In genomic region chr1:236945002-236945401, GRCh38 we compare ENCODE assay signal across 23 cellular contexts. TPM values are rescaled to one million over a fixed set of nuclear protein-coding genes. Genes with fewer than 3 reads are reported as not detected.
DNase-seq lines count a peak whose midpoint lies in the region; ATAC-seq, FAIRE-seq and TF ChIP-seq lines count a peak whose summit lies in the region.
"Had no signal": no experiment of that assay in that cellular context is flagged by ENCODE, and none has a peak within 500 bp of the region (broad histone marks: within the 10 kb centered on the region; RNA-seq: fewer than 3 reads in every experiment).

No MANE protein-coding gene starts in this region.

- no peak overlapping the region for H3K4ac ChIP-seq in H1 (replicated peaks; ENCODE audit: insufficient read length, low read depth, low read length)
- H3K4ac ChIP-seq in trophoblast cell (ENCODE audit: low read depth, low read length) = no peak overlapping the region

- peaks cover 0 to 8% (median 0%) of the 10 kb centered on the region in 5 donors for H3K9me3 Mint-ChIP-seq in CD8-positive, alpha-beta memory T cell
- H3K9me3 Mint-ChIP-seq: CD4-positive, alpha-beta T cell had no signal

- H4K5ac ChIP-seq in H1 (ENCODE audit: insufficient read length, low read depth, low read length) = no peak overlapping the region

- no peak overlapping the region for H2AK5ac ChIP-seq in H1 (ENCODE audit: low read depth, low read length)
- no peak overlapping the region for H2AK5ac ChIP-seq in trophoblast cell (ENCODE audit: low read length)

- H4K20me1 ChIP-seq in HCT116 (ENCODE audit: insufficient read depth) = no peaks in the 10 kb centered on the region
- no peaks in the 10 kb centered on the region for H4K20me1 ChIP-seq in H1 (replicated peaks in 1 of 2; ENCODE audit: control insufficient read depth in 1 of 2, insufficient read depth in 2 of 2, low read length in 2 of 2)

- H3K4me1 ChIP-seq in HCT116 (ENCODE audit: control insufficient read depth in 1 of 2, insufficient read depth in 2 of 2, low read length in 2 of 2) (no peaks in the 10 kb centered on the region), H1 (replicated peaks in 1 of 4; ENCODE audit: control insufficient read depth in 3 of 4, insufficient read depth in 4 of 4, low read length in 3 of 4) (no peaks in the 10 kb centered on the region; a peak in 1 of 7 replicates), trophoblast cell (ENCODE audit: control insufficient read depth in 1 of 2, insufficient read depth in 2 of 2, low read length in 2 of 2) (no peaks in the 10 kb centered on the region)
- H3K4me1 ChIP-seq in CD8-positive, alpha-beta memory T cell (ENCODE audit: insufficient read depth, low read length) = no peaks in the 10 kb centered on the region
- H3K4me1 ChIP-seq: HAP-1 had no signal

- H3K9me3 ChIP-seq in HCT116 (ENCODE audit: control insufficient read depth in 1 of 2, insufficient read depth in 1 of 2, low read depth in 1 of 2, low read length in 2 of 2) (no peaks in the 10 kb centered on the region), H1 (ENCODE audit: insufficient read depth in 2 of 2, low read depth in 1 of 2, low read length in 1 of 2) (no peaks in the 10 kb centered on the region), trophoblast cell (ENCODE audit: insufficient read depth, low read depth, low read length) (peaks cover 3% of the 10 kb centered on the region)
- H3K9me3 ChIP-seq in CD8-positive, alpha-beta memory T cell (ENCODE audit: low read length) = no peaks in the 10 kb centered on the region
- H3K9me3 ChIP-seq: HAP-1 had no signal

- RAD21 ChIA-PET in HCT116 (lab: Charles Lee; ENCODE audit: low non-redundant PET in 1 of 2, low total read pairs in 2 of 2, uncharacterized antibody in 2 of 2, unreplicated experiment in 2 of 2) = no interaction called here

- H3K56ac ChIP-seq in H1 (replicated peaks; ENCODE audit: insufficient read length, low read depth, low read length) = no peak overlapping the region

- TF ChIP-seq RAD21 in HCT116 (IDR thresholded peaks at IDR 0.05; ENCODE audit: low read depth) (no peak), H1 (IDR thresholded peaks at IDR 0.05 in 1 of 2, conservative IDR thresholded peaks at IDR 0.05 in 1 of 2; ENCODE audit: low read depth in 2 of 2, low read length in 2 of 2) (no peak)

- CTCF ChIA-PET in HCT116 (lab: Charles Lee) (no interaction called here), H1 (lab: Charles Lee; ENCODE audit: partially characterized antibody) (no interaction called here)
- CTCF ChIA-PET in CD8-positive, alpha-beta memory T cell (lab: Charles Lee) = no interaction called here

- H3K27ac Mint-ChIP-seq in CD8-positive, alpha-beta memory T cell = no peak overlapping the region
- H3K27ac Mint-ChIP-seq: CD4-positive, alpha-beta T cell; HFFc6 had no signal

- H2BK12ac ChIP-seq in H1 (ENCODE audit: low read depth, low read length) (no peak overlapping the region), trophoblast cell (ENCODE audit: low read length) (no peak overlapping the region)

- H4K91ac ChIP-seq in H1 (replicated peaks; ENCODE audit: insufficient read length, low read length) = no peak overlapping the region
- H4K91ac ChIP-seq in trophoblast cell (ENCODE audit: low read depth, low read length) = no peak overlapping the region

- H3K27ac ChIP-seq in HCT116 (ENCODE audit: low read depth, low read length) = no peak overlapping the region
- H3K27ac ChIP-seq in H1 (ENCODE audit: low read depth, low read length) = no peak overlapping the region
- H3K27ac ChIP-seq in CD8-positive, alpha-beta memory T cell (ENCODE audit: low read depth, low read length) = no peak overlapping the region
- H3K27ac ChIP-seq in trophoblast cell (ENCODE audit: low read depth, low read length) = no peak overlapping the region
- H3K27ac ChIP-seq: C4-2B had no signal

- H3K4me3 Mint-ChIP-seq in CD8-positive, alpha-beta memory T cell = no peak overlapping the region
- H3K4me3 Mint-ChIP-seq: CD4-positive, alpha-beta T cell; HFFc6 had no signal

- TF ChIP-seq EP300 in H1 (IDR thresholded peaks at IDR 0.05; ENCODE audit: borderline replicate concordance in 1 of 2, low read depth in 2 of 2, low read length in 2 of 2) = no peak

- H3K27me3 Mint-ChIP-seq in CD8-positive, alpha-beta memory T cell = peaks cover 6 to 15% of the 10 kb centered on the region in 2 donors

- H3K79me2 ChIP-seq in HCT116 (ENCODE audit: insufficient read depth, low read length) (no peaks in the 10 kb centered on the region), H1 (ENCODE audit: control insufficient read depth in 1 of 2, insufficient read depth in 2 of 2, low read length in 2 of 2) (no peaks in the 10 kb centered on the region), trophoblast cell (ENCODE audit: control insufficient read depth, insufficient read depth, low read length, poor library complexity) (no peaks in the 10 kb centered on the region)

- no peak overlapping the region for H2BK15ac ChIP-seq in H1 (ENCODE audit: low read length)

- H4K8ac ChIP-seq in H1 (ENCODE audit: extremely low read depth, insufficient read depth, low read length) (no peak overlapping the region), trophoblast cell (ENCODE audit: low read depth, low read length) (no peak overlapping the region)

- H3K9ac ChIP-seq in HCT116 (ENCODE audit: low read length) = no peak overlapping the region
- H3K9ac ChIP-seq in H1 (replicated peaks in 1 of 4; ENCODE audit: extremely low read depth in 1 of 4, low read depth in 3 of 4, low read length in 3 of 4) = no peak overlapping the region
- no peak overlapping the region for H3K9ac ChIP-seq in trophoblast cell (ENCODE audit: low read length)

- no peaks in the 10 kb centered on the region for H3K27me3 ChIP-seq in HCT116 (ENCODE audit: insufficient read depth, low read length)
- H3K27me3 ChIP-seq in H1 (replicated peaks in 1 of 4; ENCODE audit: control insufficient read depth in 3 of 4, extremely low read depth in 1 of 4, insufficient read depth in 3 of 4, low read length in 3 of 4) = no peaks in the 10 kb centered on the region
- no peaks in the 10 kb centered on the region for H3K27me3 ChIP-seq in CD8-positive, alpha-beta memory T cell (ENCODE audit: insufficient read depth, low read length, poor library complexity, severe bottlenecking)
- no peaks in the 10 kb centered on the region for H3K27me3 ChIP-seq in trophoblast cell (ENCODE audit: insufficient read depth, low read length)

- no TSS peak for BruUV-seq in HCT116 (replicated peaks; lab: Mats Ljungman, UMichigan)

- WGBS in H1 (ENCODE audit: extremely low coverage in 1 of 2, insufficient coverage in 1 of 2, insufficient read length in 1 of 2, insufficient replicate concordance in 2 of 2, low coverage in 1 of 2, low lambda C conversion rate in 2 of 2, missing lambda C conversion rate in 1 of 2), 2 experiments = 73% methylated on average over 3 of the region's 3 CpGs; no CpG with 5 or more reads in 1 of the 2 experiments
- WGBS in trophoblast cell (ENCODE audit: extremely low coverage, insufficient coverage, insufficient read length) = no CpG with 5 or more reads among the region's 3 CpGs

- TF ChIP-seq CTCF in HCT116 (IDR thresholded peaks at IDR 0.05 in 2 of 3, conservative IDR thresholded peaks at IDR 0.05 in 1 of 3; ENCODE audit: borderline replicate concordance in 1 of 3, insufficient read depth in 1 of 3, low read depth in 2 of 3, low read length in 2 of 3) = no peak
- TF ChIP-seq CTCF in H1 (IDR thresholded peaks at IDR 0.05; ENCODE audit: control extremely low read depth in 1 of 3, insufficient read depth in 1 of 3, low read depth in 1 of 3, low read length in 3 of 3) = no peak

- ATAC-seq in HCT116 = no peak

- H3K23me2 ChIP-seq in H1 (ENCODE audit: low read depth, low read length) = no peaks in the 10 kb centered on the region; the same call in 1 of the 2 replicates

- H3K79me1 ChIP-seq in H1 (ENCODE audit: low read depth, low read length) (no peaks in the 10 kb centered on the region), trophoblast cell (ENCODE audit: low read length) (no peaks in the 10 kb centered on the region)

- H3K4me3 ChIP-seq in HCT116 (replicated peaks in 1 of 2; ENCODE audit: low read depth in 1 of 2, low read length in 2 of 2) (no peak overlapping the region), H1 (ENCODE audit: extremely low read depth in 1 of 4, insufficient read depth in 2 of 4, low read depth in 3 of 4, low read length in 4 of 4) (no peak overlapping the region), trophoblast cell (ENCODE audit: low read depth, low read length) (no peak overlapping the region)
- H3K4me3 ChIP-seq in CD8-positive, alpha-beta memory T cell (ENCODE audit: low read length) = no peak overlapping the region
- H3K4me3 ChIP-seq: HAP-1 had no signal

- POLR2A ChIA-PET in HCT116 (lab: Charles Lee) = no interaction called here
- POLR2A ChIA-PET in H1 (lab: Charles Lee; ENCODE audit: partially characterized antibody) = no interaction called here
- POLR2A ChIA-PET in CD8-positive, alpha-beta memory T cell (lab: Charles Lee) = no interaction called here

- no peak overlapping the region for H3K4me2 ChIP-seq in HCT116 (ENCODE audit: low read length)
- H3K4me2 ChIP-seq in H1 (ENCODE audit: insufficient read depth in 1 of 2, low read depth in 2 of 2, low read length in 2 of 2) = no peak overlapping the region
- H3K4me2 ChIP-seq in trophoblast cell (ENCODE audit: low read length) = no peak overlapping the region

- no peak overlapping the region for H2BK5ac ChIP-seq in H1 (ENCODE audit: low read depth, low read length)
- no peak overlapping the region for H2BK5ac ChIP-seq in trophoblast cell (ENCODE audit: low read depth, low read length, poor library complexity)

- no peak for FAIRE-seq in H1 (lab: Jason Lieb, UNC)
- FAIRE-seq: A204.1, GM19239, HTR-8/SVneo had no signal

- no peak overlapping the region for H2BK20ac ChIP-seq in H1 (ENCODE audit: low read length)

- H3K36me3 ChIP-seq in HCT116 (ENCODE audit: control insufficient read depth in 1 of 2, insufficient read depth in 2 of 2, low read length in 2 of 2) (no peaks in the 10 kb centered on the region), H1 (ENCODE audit: control insufficient read depth in 2 of 4, insufficient read depth in 4 of 4, low read length in 3 of 4) (no peaks in the 10 kb centered on the region), trophoblast cell (ENCODE audit: control insufficient read depth in 1 of 2, insufficient read depth in 2 of 2, low read length in 2 of 2) (no peaks in the 10 kb centered on the region)
- H3K36me3 ChIP-seq in CD8-positive, alpha-beta memory T cell (ENCODE audit: insufficient read depth, low read length) = no peaks in the 10 kb centered on the region
- H3K36me3 ChIP-seq: HAP-1 had no signal

- H4K12ac ChIP-seq in trophoblast cell (ENCODE audit: low read depth, low read length) = no peak overlapping the region

- H3K14ac ChIP-seq in H1 (ENCODE audit: insufficient read length) (no peak overlapping the region), trophoblast cell (ENCODE audit: low read length) (no peak overlapping the region)

- H3K4me1 Mint-ChIP-seq in CD8-positive, alpha-beta memory T cell = no peaks in the 10 kb centered on the region

- no peak overlapping the region for H2AFZ ChIP-seq in HCT116 (ENCODE audit: low read depth, low read length, poor library complexity, severe bottlenecking)
- H2AFZ ChIP-seq in H1 (ENCODE audit: low read length) = no peak overlapping the region
- H2AFZ ChIP-seq in trophoblast cell (ENCODE audit: insufficient read depth, low read length, poor library complexity) = no peak overlapping the region

- intact Hi-C loops in HCT116 (cut with micrococcal nuclease) = no loop called here
- intact Hi-C loops in posterior vena cava (cut with DNase I) = loop anchor here in 1 of 2 donors (5.0 kb wide), 1 partner anchor 1042 kb away; no protein-coding TSS in a partner anchor

- no peak overlapping the region for H3K18ac ChIP-seq in H1 (ENCODE audit: extremely low read depth, low read length)
- H3K18ac ChIP-seq in trophoblast cell (ENCODE audit: low read length) = no peak overlapping the region

- in situ Hi-C loops in SK-MEL-5 (cut with HindIII; ENCODE audit: low pct_unique_long_range_greater_than_20kb, low sequenced_read_pairs) = no loop called here

- no peaks in the 10 kb centered on the region for H3K36me3 Mint-ChIP-seq in CD8-positive, alpha-beta memory T cell

- no peak overlapping the region for H2BK120ac ChIP-seq in H1 (replicated peaks; ENCODE audit: low read depth, low read length)
- H2BK120ac ChIP-seq in trophoblast cell (ENCODE audit: insufficient read depth, low read length, poor library complexity) = no peak overlapping the region

- no peak for TF ChIP-seq POLR2A in HCT116 (IDR thresholded peaks at IDR 0.05; ENCODE audit: borderline replicate concordance, extremely low read depth, insufficient read depth, insufficient read length)
- TF ChIP-seq POLR2A in H1 (IDR thresholded peaks at IDR 0.05; ENCODE audit: control extremely low read depth in 1 of 2, low read depth in 2 of 2, low read length in 2 of 2) = no peak

- H3K9me2 ChIP-seq in HCT116 (ENCODE audit: insufficient read depth) = no peaks in the 10 kb centered on the region

- no peak overlapping the region for H3K23ac ChIP-seq in H1 (ENCODE audit: insufficient read length)
- H3K23ac ChIP-seq in trophoblast cell (ENCODE audit: low read length) = no peak overlapping the region

- DNase-seq in ELR (ENCODE audit: low read depth) (peak; percentile 1), HCT116 (ENCODE audit: low read depth, low spot score) (peak; percentile 10), SK-MEL-5 (ENCODE audit: low read depth, low spot score) (peak; percentile 12), H1 (ENCODE audit: low read depth in 1 of 2, low spot score in 2 of 2) (no peak), posterior vena cava (ENCODE audit: low spot score) (no peak), trophoblast cell (no peak)
- no peak for DNase-seq in CD8-positive, alpha-beta memory T cell
- DNase-seq: ACHN; CD4-positive, alpha-beta T cell; DMS79; GF-D8; HFFc6; IMR-90; Kasumi-1; KG1 had no signal

RNA-seq across cellular contexts. Expression of gene MT1HL1, which starts 59.2 kb away (rescaled TPM):
- total RNA-seq in HCT116 (2021; ENCODE audit: unreplicated experiment) (not detected), posterior vena cava (not detected)
- not detected in 2 replicates for polyA plus RNA-seq in HCT116 (2012)
- not detected in 2 replicates for total RNA-seq in SK-MEL-5 (2014; rRNA removed; shearing (Covaris generic))
- polyA plus RNA-seq in SK-MEL-5 (2015; cell fraction: cytosol; rRNA removed) = not detected in 2 replicates
- polyA plus RNA-seq in SK-MEL-5 (2015; cell fraction: nucleus; rRNA removed) = not detected in 2 replicates
- total RNA-seq in H1 (2021; fragmentation: NEBNext Ultra II Directional; extraction: Animal tissue kit (Norgen Biotek cat#: 25700)) = not detected in 2 replicates
- polyA plus RNA-seq in H1 (2011; rRNA removed) = not detected in 2 replicates
- not detected for polyA plus RNA-seq in H1 (2011; cell fraction: cytosol; rRNA removed)
- not detected for polyA plus RNA-seq in H1 (2011; cell fraction: nucleus; rRNA removed)
- not detected in 4 replicates for polyA plus RNA-seq in H1 (2012, experiment 1 of 2)
- polyA plus RNA-seq in H1 (2012, experiment 2 of 2) = not detected
- polyA plus RNA-seq in H1 (2013, experiment 1 of 2) = not detected
- polyA plus RNA-seq in H1 (2013, experiment 2 of 2) = not detected
- polyA minus RNA-seq in H1 (2011; rRNA and poly(A)+ RNA removed) = not detected in 2 replicates
- not detected for polyA minus RNA-seq in H1 (2011; cell fraction: cytosol; rRNA and poly(A)+ RNA removed)
- polyA minus RNA-seq in H1 (2011; cell fraction: nucleus; rRNA and poly(A)+ RNA removed) = not detected
- not detected for total RNA-seq in CD8-positive, alpha-beta memory T cell
- polyA plus RNA-seq in CD8-positive, alpha-beta memory T cell = not detected
- polyA plus RNA-seq in trophoblast cell (2013) = not detected in 2 replicates
- total RNA-seq: CD4-positive, alpha-beta T cell; Daoy; H4; HFFc6; IMR-90 had no signal
- polyA plus RNA-seq: BJ, IMR-90 had no signal

Comparison
In these comparisons a context has a peak if more than half of its experiments do, and no peak if none do; other contexts are left out.
1. DNase-seq: peak in ELR (single experiment), HCT116 (single experiment) and SK-MEL-5 (single experiment); none in H1 (0 of 2), CD8-positive, alpha-beta memory T cell (0 of 5), posterior vena cava (single experiment) and trophoblast cell (0 of 2).